In genomic region chr15:89098281-89098680, GRCh38 we compare ENCODE assay signal across 18 cellular contexts. TPM values are rescaled to one million over a fixed set of nuclear protein-coding genes. Genes with fewer than 3 reads are reported as not detected.
A peak's percentile ranks its signal among the peaks of the same experiment; 100 is the strongest.
DNase-seq lines count a peak whose midpoint lies in the region; ATAC-seq and TF ChIP-seq lines count a peak whose summit lies in the region.
"Had no signal": no experiment of that assay in that cellular context is flagged by ENCODE, and none has a peak within 500 bp of the region (broad histone marks: within the 10 kb centered on the region; RNA-seq: fewer than 3 reads in every experiment).

No MANE protein-coding gene starts in this region.

- H3K9me3 Mint-ChIP-seq in WTC11 = no peaks in the 10 kb centered on the region
- no peaks in the 10 kb centered on the region for H3K9me3 Mint-ChIP-seq in T-cell
- H3K9me3 Mint-ChIP-seq in activated T-cell treated with anti-CD3 and anti-CD28 coated beads, Interleukin-2, amount 50 U/mL, for 4 hours = no peaks in the 10 kb centered on the region
- H3K9me3 Mint-ChIP-seq: activated CD4-positive, alpha-beta memory T cell treated with anti-CD3 and anti-CD28 coated beads, Interleukin-2, amount 10 ng/mL, durations not matched to agents 7 days and 5 days; HFFc6 had no signal

- no peak for ATAC-seq in WTC11
- no peak for ATAC-seq in T-cell (replicated peaks in 1 of 4)
- no peak for ATAC-seq in activated T-cell treated with anti-CD3 and anti-CD28 coated beads, Interleukin-2, amount 50 U/mL, for 4 hours
- no peak for ATAC-seq in HG03460 (IDR thresholded peaks at IDR 0.05; ENCODE audit: unreplicated experiment)

- H3K36me3 Mint-ChIP-seq in WTC11 (no peaks in the 10 kb centered on the region), T-cell (peaks cover 41% of the 10 kb centered on the region)
- peaks cover 22% of the 10 kb centered on the region for H3K36me3 Mint-ChIP-seq in activated T-cell treated with anti-CD3 and anti-CD28 coated beads, Interleukin-2, amount 50 U/mL, for 4 hours (ENCODE audit: insufficient read depth)

- POLR2A ChIA-PET in WTC11 (lab: Charles Lee) = interaction anchor here (3.6 kb wide), 1 partner anchor 10 kb away, joined by 15 read pairs; the partner anchor contains the start of gene ABHD2
- POLR2A ChIA-PET in T-cell (lab: Charles Lee) = interaction anchor here in 1 of 2 donors (1.8 kb wide), 1 partner anchor 9 kb away, joined by 4 read pairs; no protein-coding TSS in a partner anchor

- peak overlapping the region; percentile 24 for H3K27ac ChIP-seq in temporal lobe (ENCODE audit: low read depth, low read length)
- H3K27ac ChIP-seq: 22Rv1, SJCRH30 had no signal

- peak; percentile 33 for DNase-seq in DMS153 (lab: John Stamatoyannopoulos, UW)
- DNase-seq in DMS153 treated with DMSO at 0.1 percent for 48 hours (lab: John Stamatoyannopoulos, UW; ENCODE audit: unreplicated experiment) = no peak
- DNase-seq in WTC11 (ENCODE audit: low spot score) = no peak
- peak; percentile 43 for DNase-seq in left kidney (ENCODE audit: low read depth, low spot score)
- no peak for DNase-seq in T-cell
- no peak for DNase-seq in activated T-cell treated with anti-CD3 and anti-CD28 coated beads, Interleukin-2, amount 50 U/mL, for 4 hours
- DNase-seq: activated CD4-positive, alpha-beta memory T cell treated with anti-CD3 and anti-CD28 coated beads, Interleukin-2, amount 10 ng/mL, durations not matched to agents 7 days and 5 days; amniotic stem cell; dermis blood vessel endothelial cell; HFFc6; Kasumi-1; mammary epithelial cell; NK-92 treated with Interleukin-12 subunit alpha and Interleukin-12 subunit beta, amount 100 ng/mL, for 24 hours; stimulated activated CD4-positive, alpha-beta T cell treated with anti-CD3 and anti-CD28 coated beads, Interleukin-12 subunit alpha, Interleukin-12 subunit beta, amount 100 ng/mL, for 4 hours had no signal

- H3K4me3 Mint-ChIP-seq in WTC11 (no peak overlapping the region), T-cell (no peak overlapping the region)
- no peak overlapping the region for H3K4me3 Mint-ChIP-seq in activated T-cell treated with anti-CD3 and anti-CD28 coated beads, Interleukin-2, amount 50 U/mL, for 4 hours
- H3K4me3 Mint-ChIP-seq: activated CD4-positive, alpha-beta memory T cell treated with anti-CD3 and anti-CD28 coated beads, Interleukin-2, amount 10 ng/mL, durations not matched to agents 7 days and 5 days; HFFc6 had no signal

- no peak for TF ChIP-seq CTCF in WTC11 (IDR thresholded peaks at IDR 0.05)

- CTCF ChIA-PET in WTC11 (lab: Charles Lee) = interaction anchor here (0.9 to 4.0 kb wide), 7 partner anchors 17 to 219 kb away, joined by 3 to 23 read pairs (median 5); no protein-coding TSS in a partner anchor
- CTCF ChIA-PET in T-cell (lab: Charles Lee) = interaction anchor here in 1 of 2 donors (2.2 kb wide), 1 partner anchor 10 kb away, joined by 10 read pairs; the partner anchor contains the start of gene ABHD2

- H3K27ac Mint-ChIP-seq in WTC11 (peak overlapping the region; percentile 37; the same call in 1 of the 2 replicates), T-cell (no peak overlapping the region)
- H3K27ac Mint-ChIP-seq: activated CD4-positive, alpha-beta memory T cell treated with anti-CD3 and anti-CD28 coated beads, Interleukin-2, amount 10 ng/mL, durations not matched to agents 7 days and 5 days; HFFc6 had no signal

- H3K4me1 Mint-ChIP-seq in WTC11 = peaks cover 24% of the 10 kb centered on the region
- H3K4me1 Mint-ChIP-seq in T-cell = peaks cover 40 to 48% (median 44%) of the 10 kb centered on the region in 3 donors
- peaks cover 36% of the 10 kb centered on the region for H3K4me1 Mint-ChIP-seq in activated T-cell treated with anti-CD3 and anti-CD28 coated beads, Interleukin-2, amount 50 U/mL, for 4 hours (ENCODE audit: low read depth)

- H3K27me3 Mint-ChIP-seq in WTC11 (ENCODE audit: low read depth) = no peaks in the 10 kb centered on the region
- H3K27me3 Mint-ChIP-seq in T-cell = no peaks in the 10 kb centered on the region
- H3K27me3 Mint-ChIP-seq in activated T-cell treated with anti-CD3 and anti-CD28 coated beads, Interleukin-2, amount 50 U/mL, for 4 hours (ENCODE audit: low read depth) = no peaks in the 10 kb centered on the region
- H3K27me3 Mint-ChIP-seq: activated CD4-positive, alpha-beta memory T cell treated with anti-CD3 and anti-CD28 coated beads, Interleukin-2, amount 10 ng/mL, durations not matched to agents 7 days and 5 days had no signal

TF ChIP-seq in WTC11, 78 proteins besides CTCF, POLR2A, EP300 and RAD21 (continues in another document):
- TF ChIP-seq NFATC4 (CRISPR knock-in tag; IDR thresholded peaks at IDR 0.05) (no peak), HMGXB4 (CRISPR knock-in tag; IDR thresholded peaks at IDR 0.05) (no peak), ZNF121 (CRISPR knock-in tag; IDR thresholded peaks at IDR 0.05) (no peak), ZNF423 (CRISPR knock-in tag; IDR thresholded peaks at IDR 0.05) (no peak), ARID4B (CRISPR knock-in tag; IDR thresholded peaks at IDR 0.05; ENCODE audit: borderline replicate concordance) (no peak), ATF1 (CRISPR knock-in tag; IDR thresholded peaks at IDR 0.05) (no peak), AFF4 (CRISPR knock-in tag; IDR thresholded peaks at IDR 0.05; ENCODE audit: borderline replicate concordance) (no peak), MXD4 (CRISPR knock-in tag; IDR thresholded peaks at IDR 0.05; ENCODE audit: borderline replicate concordance) (no peak)

RNA-seq across cellular contexts. Expression of gene ABHD2, which starts 10.0 kb away (rescaled TPM):
- total RNA-seq in WTC11 (2021) (26.2 to 29.7 TPM (median 29.5 TPM) in 3 replicates), temporal lobe (51.6 TPM), T-cell (10 to 100 TPM; 52.5 to 70.8 (median 58.5) TPM)
- total RNA-seq in activated T-cell treated with anti-CD3 and anti-CD28 coated beads, Interleukin-2, amount 50 U/mL, for 4 hours = 10 to 100 TPM; 48.9 to 72.6 (median 64.1) TPM

Comparison
In these comparisons a context has a peak if more than half of its experiments do, and no peak if none do; other contexts are left out.
1. DNase-seq: peak in DMS153 (single experiment) and left kidney (single experiment); none in DMS153 treated with DMSO at 0.1 percent for 48 hours (single experiment), WTC11 (single experiment), T-cell (0 of 34) and activated T-cell treated with anti-CD3 and anti-CD28 coated beads, Interleukin-2, amount 50 U/mL, for 4 hours (single experiment).